ENCODE assay signal across 1 cellular context in the genomic region with DNA sequence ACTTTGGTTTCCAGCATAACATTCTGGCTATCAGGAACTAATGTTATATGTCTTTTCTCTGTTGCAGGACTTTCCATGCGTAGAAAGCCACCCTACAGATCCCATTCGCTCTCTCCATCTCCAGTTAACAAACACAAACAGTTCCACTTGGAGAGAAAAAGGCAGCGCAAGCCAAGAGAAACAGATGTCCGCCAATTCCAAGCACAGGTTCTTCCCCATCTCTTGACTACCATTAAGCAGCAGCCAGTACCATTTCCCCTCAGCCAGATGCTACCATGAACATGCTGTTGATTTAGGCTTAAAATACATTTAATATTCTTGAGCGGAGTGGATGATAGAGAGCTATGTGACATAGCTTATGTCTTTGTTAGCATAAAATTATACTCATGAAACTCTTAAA.
TF ChIP-seq lines count a peak whose summit lies in the region.

No MANE protein-coding gene starts in this region.

TF ChIP-seq in HepG2, 621 proteins besides CTCF, POLR2A, EP300 and RAD21:
- TF ChIP-seq, protein P1, sequence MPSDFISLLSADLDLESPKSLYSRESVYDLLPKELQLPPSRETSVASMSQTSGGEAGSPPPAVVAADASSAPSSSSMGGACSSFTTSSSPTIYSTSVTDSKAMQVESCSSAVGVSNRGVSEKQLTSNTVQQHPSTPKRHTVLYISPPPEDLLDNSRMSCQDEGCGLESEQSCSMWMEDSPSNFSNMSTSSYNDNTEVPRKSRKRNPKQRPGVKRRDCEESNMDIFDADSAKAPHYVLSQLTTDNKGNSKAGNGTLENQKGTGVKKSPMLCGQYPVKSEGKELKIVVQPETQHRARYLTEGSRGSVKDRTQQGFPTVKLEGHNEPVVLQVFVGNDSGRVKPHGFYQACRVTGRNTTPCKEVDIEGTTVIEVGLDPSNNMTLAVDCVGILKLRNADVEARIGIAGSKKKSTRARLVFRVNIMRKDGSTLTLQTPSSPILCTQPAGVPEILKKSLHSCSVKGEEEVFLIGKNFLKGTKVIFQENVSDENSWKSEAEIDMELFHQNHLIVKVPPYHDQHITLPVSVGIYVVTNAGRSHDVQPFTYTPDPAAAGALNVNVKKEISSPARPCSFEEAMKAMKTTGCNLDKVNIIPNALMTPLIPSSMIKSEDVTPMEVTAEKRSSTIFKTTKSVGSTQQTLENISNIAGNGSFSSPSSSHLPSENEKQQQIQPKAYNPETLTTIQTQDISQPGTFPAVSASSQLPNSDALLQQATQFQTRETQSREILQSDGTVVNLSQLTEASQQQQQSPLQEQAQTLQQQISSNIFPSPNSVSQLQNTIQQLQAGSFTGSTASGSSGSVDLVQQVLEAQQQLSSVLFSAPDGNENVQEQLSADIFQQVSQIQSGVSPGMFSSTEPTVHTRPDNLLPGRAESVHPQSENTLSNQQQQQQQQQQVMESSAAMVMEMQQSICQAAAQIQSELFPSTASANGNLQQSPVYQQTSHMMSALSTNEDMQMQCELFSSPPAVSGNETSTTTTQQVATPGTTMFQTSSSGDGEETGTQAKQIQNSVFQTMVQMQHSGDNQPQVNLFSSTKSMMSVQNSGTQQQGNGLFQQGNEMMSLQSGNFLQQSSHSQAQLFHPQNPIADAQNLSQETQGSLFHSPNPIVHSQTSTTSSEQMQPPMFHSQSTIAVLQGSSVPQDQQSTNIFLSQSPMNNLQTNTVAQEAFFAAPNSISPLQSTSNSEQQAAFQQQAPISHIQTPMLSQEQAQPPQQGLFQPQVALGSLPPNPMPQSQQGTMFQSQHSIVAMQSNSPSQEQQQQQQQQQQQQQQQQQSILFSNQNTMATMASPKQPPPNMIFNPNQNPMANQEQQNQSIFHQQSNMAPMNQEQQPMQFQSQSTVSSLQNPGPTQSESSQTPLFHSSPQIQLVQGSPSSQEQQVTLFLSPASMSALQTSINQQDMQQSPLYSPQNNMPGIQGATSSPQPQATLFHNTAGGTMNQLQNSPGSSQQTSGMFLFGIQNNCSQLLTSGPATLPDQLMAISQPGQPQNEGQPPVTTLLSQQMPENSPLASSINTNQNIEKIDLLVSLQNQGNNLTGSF (CRISPR knock-in tag; IDR thresholded peaks at IDR 0.05) = no peak
- 0 out of 2 replicates have a peak, but pooled peaks have one; percentile 21 for TF ChIP-seq ARID2 (CRISPR knock-in tag; IDR thresholded peaks at IDR 0.05; ENCODE audit: borderline replicate concordance)
